In the genomic region with DNA sequence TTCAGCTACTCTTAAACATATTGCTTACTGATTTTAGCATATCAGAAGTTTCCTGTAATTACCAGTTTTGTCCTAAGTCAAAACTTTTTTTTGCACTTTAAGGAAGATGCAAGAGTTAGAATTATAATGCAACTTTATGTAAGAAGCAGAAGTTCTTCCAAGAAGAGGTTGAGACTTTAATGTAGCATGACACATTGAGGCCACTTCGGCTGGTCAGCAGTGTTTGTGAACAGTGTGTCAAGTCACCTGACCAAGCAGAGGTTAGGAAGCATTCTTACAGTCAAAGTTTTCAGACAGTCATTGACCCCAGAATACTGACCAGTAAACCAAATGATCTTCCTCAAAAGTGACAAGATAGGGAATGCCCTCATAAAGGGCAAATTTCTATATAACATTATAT, we compare ENCODE assay signal across 13 cellular contexts. TPM values are rescaled to one million over a fixed set of nuclear protein-coding genes. Genes with fewer than 3 reads are reported as not detected.
DNase-seq lines count a peak whose midpoint lies in the region; ATAC-seq and TF ChIP-seq lines count a peak whose summit lies in the region.
"Had no signal": no experiment of that assay in that cellular context is flagged by ENCODE, and none has a peak within 500 bp of the region (broad histone marks: within the 10 kb centered on the region; RNA-seq: fewer than 3 reads in every experiment).

No MANE protein-coding gene starts in this region.

- H3K27me3 Mint-ChIP-seq in dendritic cell treated with granulocyte-macrophage colony-stimulating factor and Interleukin-4, amounts not matched to agents 40 ng/mL and 50 ng/mL, for 4 days, result no peaks in the 10 kb centered on the region
- H3K27me3 Mint-ChIP-seq: activated B cell treated with CpG ODN at 0.5 μM for 24 hours, naive B cell had no signal

- ATAC-seq in lung (ENCODE audit: insufficient read depth, low FRiP score) (peak; percentile 83), HG03460 (IDR thresholded peaks at IDR 0.05; ENCODE audit: unreplicated experiment) (no peak)

- intact Hi-C loops in dendritic cell treated with granulocyte-macrophage colony-stimulating factor and Interleukin-4, amounts not matched to agents 40 ng/mL and 50 ng/mL, for 4 days (cut with micrococcal nuclease), result loop anchor here (2.0 kb wide), 1 partner anchor 15 kb away; the partner anchor contains the start of gene FGFR1OP2

- H3K4me1 ChIP-seq in lung (ENCODE audit: control insufficient read depth in 2 of 2, insufficient read depth in 2 of 2, low read length in 2 of 2), result peaks cover 0 to 3% of the 10 kb centered on the region in 2 donors
- H3K4me1 ChIP-seq: uterus had no signal

- H3K9me3 ChIP-seq in lung (ENCODE audit: control insufficient read depth in 2 of 2, insufficient read depth in 1 of 2, low read length in 1 of 2), result peaks cover 0 to 2% of the 10 kb centered on the region in 2 donors

- H3K36me3 Mint-ChIP-seq in dendritic cell treated with granulocyte-macrophage colony-stimulating factor and Interleukin-4, amounts not matched to agents 40 ng/mL and 50 ng/mL, for 4 days (ENCODE audit: low read depth), result peaks cover 42% of the 10 kb centered on the region

- peak overlapping the region; percentile 88 for H3K27ac Mint-ChIP-seq in dendritic cell treated with granulocyte-macrophage colony-stimulating factor and Interleukin-4, amounts not matched to agents 40 ng/mL and 50 ng/mL, for 4 days
- H3K27ac Mint-ChIP-seq: activated B cell treated with CpG ODN at 0.5 μM for 24 hours had no signal

- no peaks in the 10 kb centered on the region for H3K27me3 ChIP-seq in lung (ENCODE audit: control insufficient read depth, insufficient read depth)
- H3K27me3 ChIP-seq: brain microvascular endothelial cell, uterus had no signal

- H3K4me1 Mint-ChIP-seq in dendritic cell treated with granulocyte-macrophage colony-stimulating factor and Interleukin-4, amounts not matched to agents 40 ng/mL and 50 ng/mL, for 4 days (ENCODE audit: low read depth), result peaks cover 9% of the 10 kb centered on the region

- TF ChIP-seq CTCF in lung (IDR thresholded peaks at IDR 0.05; ENCODE audit: control extremely low read depth, extremely low read depth), result no peak

- H3K27ac ChIP-seq in lung (ENCODE audit: low read depth in 1 of 2, low read length in 1 of 2), result no peak overlapping the region
- H3K27ac ChIP-seq: brain microvascular endothelial cell, uterus had no signal

- no peak overlapping the region for H3K4me3 ChIP-seq in lung
- H3K4me3 ChIP-seq: uterus had no signal

- H3K4me3 Mint-ChIP-seq in dendritic cell treated with granulocyte-macrophage colony-stimulating factor and Interleukin-4, amounts not matched to agents 40 ng/mL and 50 ng/mL, for 4 days, result no peak overlapping the region
- H3K4me3 Mint-ChIP-seq: activated B cell treated with CpG ODN at 0.5 μM for 24 hours, naive B cell had no signal

- DNase-seq in AML-193 (lab: John Stamatoyannopoulos, UW), result peak; percentile 77 to 79
- peak; percentile 7 for DNase-seq in M059J (ENCODE audit: low read depth)
- DNase-seq in lung (ENCODE audit: low spot score), result no peak
- DNase-seq in NCI-H774 (lab: John Stamatoyannopoulos, UW), result no peak
- no peak for DNase-seq in AG20443 (ENCODE audit: low spot score)
- DNase-seq in NCI-H1694 (lab: John Stamatoyannopoulos, UW), result no peak
- DNase-seq: activated B cell treated with CpG ODN at 0.5 μM for 24 hours; activated T-cell treated with anti-CD3 and anti-CD28 coated beads, Interleukin-2, amount 50 U/mL, for 48 hours; brain microvascular endothelial cell; naive B cell; uterus had no signal

- peaks cover 9 to 10% of the 10 kb centered on the region in 2 donors for H3K36me3 ChIP-seq in lung (ENCODE audit: control insufficient read depth in 2 of 2, insufficient read depth in 2 of 2, low read length in 2 of 2)
- H3K36me3 ChIP-seq: uterus had no signal

- H3K9me3 Mint-ChIP-seq in dendritic cell treated with granulocyte-macrophage colony-stimulating factor and Interleukin-4, amounts not matched to agents 40 ng/mL and 50 ng/mL, for 4 days, result peaks cover 4% of the 10 kb centered on the region

- WGBS in lung, 2 donors, result 33 to 38% methylated on average over 1 of the region's 1 CpG

RNA-seq across cellular contexts. Expression of gene FGFR1OP2, which starts 15.2 kb away (rescaled TPM):
- 46.2 and 63.2 TPM in 2 replicates for total RNA-seq in M059J (2014; rRNA removed; shearing (Covaris generic))
- 100 to 1,000 TPM in 1 of 2 donors, 10 to 100 TPM in 1; 37.9 to 110 TPM for total RNA-seq in lung
- 10 to 100 TPM; 32.8 to 40.5 TPM for polyA plus RNA-seq in lung

RNA-seq across cellular contexts. Expression of gene INTS13, which starts 15.7 kb away (rescaled TPM):
- 44.3 and 71.4 TPM in 2 replicates for total RNA-seq in M059J (2014; rRNA removed; shearing (Covaris generic))
- 10 to 100 TPM; 16.8 to 19.0 TPM for total RNA-seq in lung
- 10 to 100 TPM; 12.4 to 21.8 TPM for polyA plus RNA-seq in lung

Comparison
In these comparisons a context has a peak if more than half of its experiments do, and no peak if none do; other contexts are left out.
1. DNase-seq: peak in AML-193 (2 of 2) and M059J (single experiment); none in lung (single experiment), NCI-H774 (single experiment), AG20443 (single experiment) and NCI-H1694 (single experiment).